In genomic region chr2:27765621-27766286, GRCh38 we compare ENCODE assay signal across 8 cellular contexts. TPM values are rescaled to one million over a fixed set of nuclear protein-coding genes. Genes with fewer than 3 reads are reported as not detected.
DNase-seq lines count a peak whose midpoint lies in the region; ATAC-seq and TF ChIP-seq lines count a peak whose summit lies in the region.

No MANE protein-coding gene starts in this region.

- intact Hi-C loops in Caco-2 (cut with micrococcal nuclease; ENCODE audit: unreplicated experiment): loop anchor here (1.0 to 5.0 kb wide), 6 partner anchors 13 to 627 kb away; partner anchors contain the start of gene FOSL2

- H3K36me3 Mint-ChIP-seq in Caco-2 (ENCODE audit: insufficient read depth, unreplicated experiment): peaks cover 41% of the 10 kb centered on the region
- H3K36me3 Mint-ChIP-seq in stimulated activated naive CD8-positive, alpha-beta T cell treated with anti-CD3 and anti-CD28 coated beads, Interleukin-15, Interleukin-2, amounts not matched to agents 100 ng/mL and 50 ng/mL, for 24 hours (ENCODE audit: low read depth): no peaks in the 10 kb centered on the region

- H3K4me3 ChIP-seq in Caco-2 (ENCODE audit: low read depth, low read length) (peak overlapping the region; percentile 22), coronary artery (peak overlapping the region; percentile 55), muscle layer of duodenum (ENCODE audit: low read depth in 1 of 2, low read length in 2 of 2) (peak overlapping the region; percentile 3 to 43), MG63 (no peak overlapping the region)

- TF ChIP-seq CTCF in Caco-2 (IDR thresholded peaks at IDR 0.05; ENCODE audit: insufficient read depth in 1 of 2, low read depth in 1 of 2, low read length in 1 of 2, severe bottlenecking in 1 of 2, unreplicated experiment in 1 of 2) (no peak), coronary artery (IDR thresholded peaks at IDR 0.05) (no peak)

- peaks cover 27% of the 10 kb centered on the region for H3K4me1 Mint-ChIP-seq in Caco-2 (ENCODE audit: low read depth, unreplicated experiment)
- H3K4me1 Mint-ChIP-seq in stimulated activated naive CD8-positive, alpha-beta T cell treated with anti-CD3 and anti-CD28 coated beads, Interleukin-15, Interleukin-2, amounts not matched to agents 100 ng/mL and 50 ng/mL, for 24 hours (ENCODE audit: low read depth): peaks cover 17% of the 10 kb centered on the region

- CTCF ChIA-PET in Caco-2 (lab: Charles Lee): interaction anchor here (0.8 to 1.4 kb wide), 3 partner anchors 12 to 43 kb away, joined by 3 to 5 read pairs (median 3); no protein-coding TSS in a partner anchor

- ATAC-seq in GM18517 (IDR thresholded peaks at IDR 0.05; ENCODE audit: unreplicated experiment): no peak

- H3K9me3 ChIP-seq in Caco-2 (no peaks in the 10 kb centered on the region), muscle layer of duodenum (ENCODE audit: control insufficient read depth in 1 of 2, low read length in 2 of 2) (no peaks in the 10 kb centered on the region), MG63 (no peaks in the 10 kb centered on the region)

- no peaks in the 10 kb centered on the region for H3K27me3 ChIP-seq in Caco-2 (replicated peaks; ENCODE audit: control insufficient read depth, insufficient read depth, low read length)
- no peaks in the 10 kb centered on the region for H3K27me3 ChIP-seq in muscle layer of duodenum (ENCODE audit: low read depth, low read length)
- no peaks in the 10 kb centered on the region for H3K27me3 ChIP-seq in MG63

- H3K4me1 ChIP-seq in Caco-2 (peaks cover 59% of the 10 kb centered on the region), muscle layer of duodenum (ENCODE audit: control insufficient read depth in 1 of 2, insufficient read depth in 2 of 2, low read length in 2 of 2) (peaks cover 0 to 4% of the 10 kb centered on the region in 2 donors)

- H3K9me3 Mint-ChIP-seq in Caco-2 (ENCODE audit: unreplicated experiment): no peaks in the 10 kb centered on the region
- no peaks in the 10 kb centered on the region for H3K9me3 Mint-ChIP-seq in stimulated activated naive CD8-positive, alpha-beta T cell treated with anti-CD3 and anti-CD28 coated beads, Interleukin-15, Interleukin-2, amounts not matched to agents 100 ng/mL and 50 ng/mL, for 24 hours

- POLR2A ChIA-PET in Caco-2 (lab: Charles Lee): interaction anchor here (0.6 to 3.8 kb wide), 3 partner anchors 13 to 124 kb away, joined by 3 to 37 read pairs (median 8); partner anchors contain the start of genes BABAM2 and RBKS

- H3K4me3 Mint-ChIP-seq in Caco-2 (ENCODE audit: unreplicated experiment): peak overlapping the region; percentile 85
- H3K4me3 Mint-ChIP-seq in stimulated activated naive CD8-positive, alpha-beta T cell treated with anti-CD3 and anti-CD28 coated beads, Interleukin-15, Interleukin-2, amounts not matched to agents 100 ng/mL and 50 ng/mL, for 24 hours: peak overlapping the region; percentile 60

- peak overlapping the region; percentile 98 for H3K27ac Mint-ChIP-seq in Caco-2 (ENCODE audit: unreplicated experiment)
- H3K27ac Mint-ChIP-seq in stimulated activated naive CD8-positive, alpha-beta T cell treated with anti-CD3 and anti-CD28 coated beads, Interleukin-15, Interleukin-2, amounts not matched to agents 100 ng/mL and 50 ng/mL, for 24 hours: peak overlapping the region; percentile 71

- H3K27ac ChIP-seq in coronary artery (no peak overlapping the region), muscle layer of duodenum (ENCODE audit: low read length) (no peak overlapping the region)

- TSS peak; percentile 90 for BruUV-seq in Caco-2 (replicated peaks; lab: Mats Ljungman, UMichigan)

- DNase-seq in Caco-2 (peak; percentile 95 to 96), coronary artery (ENCODE audit: low spot score) (no peak), MG63 (no peak), SHP77 treated with DMSO at 0.1 percent for 48 hours (lab: John Stamatoyannopoulos, UW) (no peak)
- peak; percentile 23 to 35 for DNase-seq in activated CD4-positive, alpha-beta T cell treated with anti-CD3 and anti-CD28 coated beads for 24 hours (ENCODE audit: low read depth in 2 of 2)

- H3K36me3 ChIP-seq in Caco-2 (ENCODE audit: control insufficient read depth, insufficient read depth, low read length) (no peaks in the 10 kb centered on the region), muscle layer of duodenum (ENCODE audit: control insufficient read depth in 1 of 2, insufficient read depth in 2 of 2, low read length in 2 of 2) (no peaks in the 10 kb centered on the region), MG63 (no peaks in the 10 kb centered on the region)

- no peaks in the 10 kb centered on the region for H3K27me3 Mint-ChIP-seq in Caco-2 (ENCODE audit: insufficient read depth, unreplicated experiment)
- H3K27me3 Mint-ChIP-seq in stimulated activated naive CD8-positive, alpha-beta T cell treated with anti-CD3 and anti-CD28 coated beads, Interleukin-15, Interleukin-2, amounts not matched to agents 100 ng/mL and 50 ng/mL, for 24 hours: peaks cover 4% of the 10 kb centered on the region

RNA-seq across cellular contexts. Expression of gene MRPL33, which starts 5.8 kb away (rescaled TPM):
- 84.9 and 89.5 TPM in 2 replicates for total RNA-seq in Caco-2 (2022)
- 166 and 232 TPM in 2 replicates for total RNA-seq in MG63 (2014; rRNA removed; shearing (Covaris generic); ENCODE audit: low replicate concordance)

Comparison
In these comparisons a context has a peak if more than half of its experiments do, and no peak if none do; other contexts are left out.
1. DNase-seq: peak in Caco-2 (2 of 2) and activated CD4-positive, alpha-beta T cell treated with anti-CD3 and anti-CD28 coated beads for 24 hours (2 of 2); none in coronary artery (single experiment), MG63 (single experiment) and SHP77 treated with DMSO at 0.1 percent for 48 hours (single experiment).